Comparison of ENCODE assay signal across 13 cellular contexts in genomic region chr1:10674700-10675598, GRCh38.
A peak's percentile ranks its signal among the peaks of the same experiment; 100 is the strongest.
DNase-seq lines count a peak whose midpoint lies in the region; ATAC-seq and TF ChIP-seq lines count a peak whose summit lies in the region.
"Had no signal": no experiment of that assay in that cellular context is flagged by ENCODE, and none has a peak within 500 bp of the region (broad histone marks: within the 10 kb centered on the region; RNA-seq: fewer than 3 reads in every experiment).

No MANE protein-coding gene starts in this region.

- no peaks in the 10 kb centered on the region for H3K9me3 Mint-ChIP-seq in T-cell
- H3K9me3 Mint-ChIP-seq: endodermal cell, neural crest cell had no signal

- no peaks in the 10 kb centered on the region for H3K36me3 ChIP-seq in thoracic aorta

- CTCF ChIA-PET in T-cell (lab: Charles Lee): no interaction called here

- no peaks in the 10 kb centered on the region for H3K36me3 Mint-ChIP-seq in T-cell

- DNase-seq in NCI-H2171 treated with DMSO at 0.1 percent for 48 hours (lab: John Stamatoyannopoulos, UW): peak; percentile 43
- no peak for DNase-seq in NCI-H2171 (lab: John Stamatoyannopoulos, UW)
- DNase-seq in medulla oblongata (ENCODE audit: extremely low spot score): peak; percentile 13
- no peak for DNase-seq in thoracic aorta (ENCODE audit: low spot score)
- DNase-seq in caudate nucleus (lab: John Stamatoyannopoulos, UW): no peak
- no peak for DNase-seq in D341Med (ENCODE audit: low spot score)
- DNase-seq in T-cell: no peak
- DNase-seq: activated gamma-delta T cell, Caco-2, endodermal cell, NCI-H774 had no signal

- H3K27me3 Mint-ChIP-seq in T-cell: no peaks in the 10 kb centered on the region

- ATAC-seq in thoracic aorta (ENCODE audit: insufficient number of reproducible peaks, low FRiP score, low read depth): no peak
- ATAC-seq in T-cell (replicated peaks in 1 of 4): no peak

- no peak overlapping the region for H3K4me3 Mint-ChIP-seq in T-cell
- H3K4me3 Mint-ChIP-seq: endodermal cell, neural crest cell had no signal

- POLR2A ChIA-PET in T-cell (lab: Charles Lee): no interaction called here

- H3K27ac ChIP-seq in VCaP (peak overlapping the region; percentile 98), thoracic aorta (peak overlapping the region; percentile 7 to 64), caudate nucleus (ENCODE audit: low read depth, low read length) (no peak overlapping the region)

- peaks cover 2 to 12% (median 9%) of the 10 kb centered on the region in 3 donors for H3K4me1 Mint-ChIP-seq in T-cell

- no peaks in the 10 kb centered on the region for H3K27me3 ChIP-seq in thoracic aorta (replicated peaks; ENCODE audit: insufficient read depth)

- peaks cover 14 to 50% of the 10 kb centered on the region in 2 donors for H3K4me1 ChIP-seq in thoracic aorta (ENCODE audit: control insufficient read depth in 1 of 2, low read depth in 2 of 2)
- H3K4me1 ChIP-seq: Caco-2 had no signal

- TF ChIP-seq CTCF in VCaP (conservative IDR thresholded peaks at IDR 0.05) (no peak), thoracic aorta (IDR thresholded peaks at IDR 0.05) (no peak)

- H3K4me3 ChIP-seq in thoracic aorta: peak overlapping the region; percentile 36

- no peak overlapping the region for H3K27ac Mint-ChIP-seq in T-cell
- H3K27ac Mint-ChIP-seq: endodermal cell had no signal

- no peaks in the 10 kb centered on the region for H3K9me3 ChIP-seq in thoracic aorta
- H3K9me3 ChIP-seq: Caco-2 had no signal

Comparison
In these comparisons a context has a peak if more than half of its experiments do, and no peak if none do; other contexts are left out.
1. DNase-seq: peak in NCI-H2171 treated with DMSO at 0.1 percent for 48 hours (single experiment) and medulla oblongata (single experiment); none in NCI-H2171 (single experiment), thoracic aorta (single experiment), caudate nucleus (0 of 61), D341Med (single experiment) and T-cell (0 of 34).